ENCODE assay signal across 1 cellular context in the genomic region with DNA sequence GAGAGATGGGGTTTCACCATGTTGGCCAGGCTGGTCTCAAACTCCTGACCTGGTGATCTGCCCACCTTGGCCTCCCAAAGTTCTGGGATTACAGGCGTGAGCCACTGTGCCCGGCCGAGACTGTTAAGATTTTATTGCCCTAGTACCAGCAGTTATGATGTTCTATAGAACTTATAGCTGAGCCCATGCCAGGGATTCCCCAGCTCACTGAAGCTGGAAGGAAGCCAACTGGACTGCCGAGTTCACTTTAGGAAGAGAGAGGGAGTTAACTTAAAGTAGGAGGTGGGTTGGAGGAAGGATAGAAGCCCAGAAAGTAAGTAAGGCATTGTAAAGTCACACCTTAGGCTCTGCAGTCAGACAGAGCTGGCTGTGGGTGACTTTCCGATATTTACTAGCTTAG.
TF ChIP-seq lines count a peak whose summit lies in the region.

No MANE protein-coding gene starts in this region.

TF ChIP-seq in HEK293, 187 proteins besides CTCF, POLR2A, EP300 and RAD21 (continued from another document):
- TF ChIP-seq, protein P1, sequence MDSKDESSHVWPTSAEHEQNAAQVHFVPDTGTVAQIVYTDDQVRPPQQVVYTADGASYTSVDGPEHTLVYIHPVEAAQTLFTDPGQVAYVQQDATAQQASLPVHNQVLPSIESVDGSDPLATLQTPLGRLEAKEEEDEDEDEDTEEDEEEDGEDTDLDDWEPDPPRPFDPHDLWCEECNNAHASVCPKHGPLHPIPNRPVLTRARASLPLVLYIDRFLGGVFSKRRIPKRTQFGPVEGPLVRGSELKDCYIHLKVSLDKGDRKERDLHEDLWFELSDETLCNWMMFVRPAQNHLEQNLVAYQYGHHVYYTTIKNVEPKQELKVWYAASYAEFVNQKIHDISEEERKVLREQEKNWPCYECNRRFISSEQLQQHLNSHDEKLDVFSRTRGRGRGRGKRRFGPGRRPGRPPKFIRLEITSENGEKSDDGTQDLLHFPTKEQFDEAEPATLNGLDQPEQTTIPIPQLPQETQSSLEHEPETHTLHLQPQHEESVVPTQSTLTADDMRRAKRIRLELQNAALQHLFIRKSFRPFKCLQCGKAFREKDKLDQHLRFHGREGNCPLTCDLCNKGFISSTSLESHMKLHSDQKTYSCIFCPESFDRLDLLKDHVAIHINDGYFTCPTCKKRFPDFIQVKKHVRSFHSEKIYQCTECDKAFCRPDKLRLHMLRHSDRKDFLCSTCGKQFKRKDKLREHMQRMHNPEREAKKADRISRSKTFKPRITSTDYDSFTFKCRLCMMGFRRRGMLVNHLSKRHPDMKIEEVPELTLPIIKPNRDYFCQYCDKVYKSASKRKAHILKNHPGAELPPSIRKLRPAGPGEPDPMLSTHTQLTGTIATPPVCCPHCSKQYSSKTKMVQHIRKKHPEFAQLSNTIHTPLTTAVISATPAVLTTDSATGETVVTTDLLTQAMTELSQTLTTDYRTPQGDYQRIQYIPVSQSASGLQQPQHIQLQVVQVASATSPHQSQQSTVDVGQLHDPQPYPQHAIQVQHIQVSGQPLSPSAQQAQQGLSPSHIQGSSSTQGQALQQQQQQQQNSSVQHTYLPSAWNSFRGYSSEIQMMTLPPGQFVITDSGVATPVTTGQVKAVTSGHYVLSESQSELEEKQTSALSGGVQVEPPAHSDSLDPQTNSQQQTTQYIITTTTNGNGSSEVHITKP (tag by site-specific recombination; IDR thresholded peaks at IDR 0.05), result 0 out of 2 replicates have a peak, but pooled peaks have one; percentile 20
- TF ChIP-seq GFI1B (tag by site-specific recombination; IDR thresholded peaks at IDR 0.05) (no peak), ZNF354C (tag by site-specific recombination; IDR thresholded peaks at IDR 0.05; ENCODE audit: borderline replicate concordance, low read depth) (no peak)
